12 cellular contexts compared by ENCODE assay signal in genomic region chr4:87032884-87033533, GRCh38.
DNase-seq lines count a peak whose midpoint lies in the region; ATAC-seq lines count a peak whose summit lies in the region.
"Had no signal": no experiment of that assay in that cellular context is flagged by ENCODE, and none has a peak within 500 bp of the region (broad histone marks: within the 10 kb centered on the region; RNA-seq: fewer than 3 reads in every experiment).

No MANE protein-coding gene starts in this region.

- no peak overlapping the region for H3K4ac ChIP-seq in neuronal stem cell (ENCODE audit: low read length)

- H3K4me2 ChIP-seq in neuronal stem cell (ENCODE audit: insufficient read depth, low read length, poor library complexity, severe bottlenecking) (no peak overlapping the region), Karpas-422 (ENCODE audit: low read depth, low read length, poor library complexity, severe bottlenecking) (no peak overlapping the region)

- H2BK120ac ChIP-seq in neuronal stem cell (ENCODE audit: low read depth, low read length), result no peak overlapping the region

- no peak overlapping the region for H3K18ac ChIP-seq in neuronal stem cell (ENCODE audit: low read length)

- no peak overlapping the region for H4K8ac ChIP-seq in neuronal stem cell (ENCODE audit: low read depth, low read length)

- H3K27ac ChIP-seq in SK-N-MC (peak overlapping the region; percentile 63; the same call in 1 of the 2 replicates), neuronal stem cell (replicated peaks; ENCODE audit: low read length) (peak overlapping the region; percentile 69), Karpas-422 (ENCODE audit: low read length) (no peak overlapping the region)
- H3K27ac ChIP-seq: BLaER1 had no signal

- no peak overlapping the region for H2BK5ac ChIP-seq in neuronal stem cell (ENCODE audit: low read length)

- no peak overlapping the region for H2AK5ac ChIP-seq in neuronal stem cell (ENCODE audit: low read depth, low read length)

- H3K36me3 ChIP-seq in SK-N-MC (ENCODE audit: insufficient read depth, low read length) (no peaks in the 10 kb centered on the region), neuronal stem cell (replicated peaks in 1 of 2; ENCODE audit: control insufficient read depth in 2 of 2, insufficient read depth in 2 of 2, low read length in 2 of 2) (no peaks in the 10 kb centered on the region), Karpas-422 (ENCODE audit: insufficient read depth, low read length) (no peaks in the 10 kb centered on the region)

- H3K4me3 ChIP-seq in SK-N-MC (peak overlapping the region; percentile 16; the same call in 1 of the 2 replicates), neuronal stem cell (ENCODE audit: low read length in 2 of 2) (no peak overlapping the region), Karpas-422 (ENCODE audit: low read length) (no peak overlapping the region)
- H3K4me3 ChIP-seq: BLaER1 had no signal

- H3K23ac ChIP-seq in neuronal stem cell (ENCODE audit: low read depth, low read length, poor library complexity), result no peak overlapping the region

- no CpG with 5 or more reads among the region's 3 CpGs for WGBS in neuronal stem cell (ENCODE audit: extremely low coverage in 2 of 2, insufficient read length in 2 of 2, insufficient replicate concordance in 1 of 2), 2 donors

- H3K79me2 ChIP-seq in Karpas-422 (ENCODE audit: low read length), result no peaks in the 10 kb centered on the region

- no peak for ATAC-seq in GM21526 (IDR thresholded peaks at IDR 0.05; ENCODE audit: low FRiP score, unreplicated experiment)

- H3K79me1 ChIP-seq in neuronal stem cell (ENCODE audit: low read depth, low read length), result no peaks in the 10 kb centered on the region

- in situ Hi-C loops in ACHN (cut with HindIII; ENCODE audit: low pct_ligation_motif_present, low pct_unique_long_range_greater_than_20kb, low sequenced_read_pairs), result no loop called here

- H2BK15ac ChIP-seq in neuronal stem cell (ENCODE audit: low read length), result no peak overlapping the region

- no peaks in the 10 kb centered on the region for H3K9me2 ChIP-seq in Karpas-422 (replicated peaks; ENCODE audit: insufficient read depth, low read length)

- H3K27me3 ChIP-seq in neuronal stem cell (ENCODE audit: control insufficient read depth in 3 of 3, insufficient read depth in 3 of 3, low read depth in 1 of 3, low read length in 3 of 3), result no peaks in the 10 kb centered on the region
- H3K27me3 ChIP-seq in Karpas-422 (ENCODE audit: low read length), result no peaks in the 10 kb centered on the region
- H3K27me3 ChIP-seq: BLaER1 had no signal

- H3K9me3 ChIP-seq in SK-N-MC (ENCODE audit: low read depth, low read length) (no peaks in the 10 kb centered on the region), neuronal stem cell (replicated peaks in 1 of 2; ENCODE audit: control insufficient read depth in 2 of 2, insufficient read depth in 1 of 2, low read depth in 1 of 2, low read length in 2 of 2) (no peaks in the 10 kb centered on the region), Karpas-422 (ENCODE audit: low read length) (no peaks in the 10 kb centered on the region)
- H3K9me3 ChIP-seq: BLaER1 had no signal

- no peak overlapping the region for H3K9ac ChIP-seq in SK-N-MC (ENCODE audit: insufficient read length)
- H3K9ac ChIP-seq in neuronal stem cell (ENCODE audit: low read depth, low read length, poor library complexity), result no peak overlapping the region
- H3K9ac ChIP-seq in Karpas-422 (ENCODE audit: low read length), result no peak overlapping the region
- H3K9ac ChIP-seq: BLaER1 had no signal

- DNase-seq in ACHN (peak; percentile 23), SK-N-MC (ENCODE audit: low read depth, low spot score) (no peak), fibroblast of peridontal ligament (ENCODE audit: extremely low read depth) (peak; percentile 91), neuronal stem cell (ENCODE audit: low spot score) (no peak), hippocampal formation (lab: John Stamatoyannopoulos, UW) (no peak), Karpas-422 (no peak)
- DNase-seq in activated CD4-positive, alpha-beta T cell treated with anti-CD3 and anti-CD28 coated beads for 48 hours, result no peak
- DNase-seq: NCI-H524; nephron progenitor cell; stimulated activated naive CD4-positive, alpha-beta T cell treated with Interleukin-2 at 50 U/mL for 16 hours had no signal

- H4K91ac ChIP-seq in neuronal stem cell (ENCODE audit: low read depth, low read length, poor library complexity), result no peak overlapping the region

- H3K14ac ChIP-seq in neuronal stem cell (ENCODE audit: low read length), result no peak overlapping the region

- peaks cover 19% of the 10 kb centered on the region for H4K20me1 ChIP-seq in Karpas-422 (ENCODE audit: insufficient read depth, low read depth, low read length)

- H2BK12ac ChIP-seq in neuronal stem cell (ENCODE audit: low read length), result no peak overlapping the region

- H2AFZ ChIP-seq in neuronal stem cell (ENCODE audit: low read length) (no peak overlapping the region), Karpas-422 (ENCODE audit: low read length) (no peak overlapping the region)

- H3K4me1 ChIP-seq in neuronal stem cell (ENCODE audit: control insufficient read depth in 2 of 2, insufficient read depth in 1 of 2, low read depth in 1 of 2, low read length in 2 of 2) (peaks cover 33 to 68% of the 10 kb centered on the region in 2 donors), Karpas-422 (ENCODE audit: low read length) (peaks cover 6% of the 10 kb centered on the region)

Comparison
In these comparisons a context has a peak if more than half of its experiments do, and no peak if none do; other contexts are left out.
1. DNase-seq: peak in ACHN (single experiment) and fibroblast of peridontal ligament (single experiment); none in SK-N-MC (single experiment), neuronal stem cell (single experiment), activated CD4-positive, alpha-beta T cell treated with anti-CD3 and anti-CD28 coated beads for 48 hours (single experiment), hippocampal formation (0 of 2) and Karpas-422 (single experiment).